In genomic region chr13:74929436-74929835, GRCh38 we compare ENCODE assay signal across 20 cellular contexts.
"Had no signal": no experiment of that assay in that cellular context is flagged by ENCODE, and none has a peak within 500 bp of the region (broad histone marks: within the 10 kb centered on the region; RNA-seq: fewer than 3 reads in every experiment).

No MANE protein-coding gene starts in this region.

- H3K4me1 ChIP-seq: neural progenitor cell, tibial artery had no signal

- H3K36me3 ChIP-seq: brain microvascular endothelial cell, neural progenitor cell, tibial artery had no signal

- H2AFZ ChIP-seq: neural progenitor cell had no signal

- H3K4me2 ChIP-seq: neural progenitor cell had no signal

- H3K4me3 ChIP-seq: lung, neural progenitor cell, tibial artery had no signal

- H3K27ac ChIP-seq: brain microvascular endothelial cell, neural progenitor cell, tibial artery had no signal

- ATAC-seq: activated CD8-positive, alpha-beta T cell treated with anti-CD3 and anti-CD28 coated beads, Interleukin-2, amount 10 ng/mL, durations not matched to agents 7 days and 5 days; left lobe of liver; naive thymus-derived CD8-positive, alpha-beta T cell; sciatic nerve; stimulated activated effector memory CD8-positive, alpha-beta T cell treated with anti-CD3 and anti-CD28 coated beads, Interleukin-12 subunit alpha, Interleukin-12 subunit beta, amount 100 ng/mL, for 72 hours; stimulated activated naive CD8-positive, alpha-beta T cell treated with anti-CD3 and anti-CD28 coated beads, Interleukin-15, amount 100 ng/mL, for 72 hours had no signal

- H3K27me3 ChIP-seq: brain microvascular endothelial cell, neural progenitor cell, tibial artery had no signal

- DNase-seq: activated CD4-positive, alpha-beta T cell treated with anti-CD3 and anti-CD28 coated beads for 1 hour; activated CD4-positive, alpha-beta T cell treated with anti-CD3 and anti-CD28 coated beads, Interleukin-2, amount 50 U/mL, for 1 hour; activated CD8-positive, alpha-beta T cell treated with anti-CD3 and anti-CD28 coated beads, Interleukin-2, amount 10 ng/mL, durations not matched to agents 7 days and 5 days; activated gamma-delta T cell treated with Interleukin-2 at 50 U/mL for 16 hours; aorta; brain microvascular endothelial cell; effector memory CD4-positive, alpha-beta T cell; foreskin melanocyte; kidney; naive thymus-derived CD8-positive, alpha-beta T cell; small intestine; stimulated activated CD4-positive, alpha-beta T cell treated with anti-CD3 and anti-CD28 coated beads, Interleukin-2, amount 100 ng/mL, for 24 hours; stimulated activated naive CD8-positive, alpha-beta T cell treated with anti-CD3 and anti-CD28 coated beads, Interleukin-15, amount 100 ng/mL, for 72 hours; T-helper 9 cell; tibial artery had no signal

- H3K9ac ChIP-seq: neural progenitor cell had no signal
